ENCODE assay signal across 8 cellular contexts in the genomic region with DNA sequence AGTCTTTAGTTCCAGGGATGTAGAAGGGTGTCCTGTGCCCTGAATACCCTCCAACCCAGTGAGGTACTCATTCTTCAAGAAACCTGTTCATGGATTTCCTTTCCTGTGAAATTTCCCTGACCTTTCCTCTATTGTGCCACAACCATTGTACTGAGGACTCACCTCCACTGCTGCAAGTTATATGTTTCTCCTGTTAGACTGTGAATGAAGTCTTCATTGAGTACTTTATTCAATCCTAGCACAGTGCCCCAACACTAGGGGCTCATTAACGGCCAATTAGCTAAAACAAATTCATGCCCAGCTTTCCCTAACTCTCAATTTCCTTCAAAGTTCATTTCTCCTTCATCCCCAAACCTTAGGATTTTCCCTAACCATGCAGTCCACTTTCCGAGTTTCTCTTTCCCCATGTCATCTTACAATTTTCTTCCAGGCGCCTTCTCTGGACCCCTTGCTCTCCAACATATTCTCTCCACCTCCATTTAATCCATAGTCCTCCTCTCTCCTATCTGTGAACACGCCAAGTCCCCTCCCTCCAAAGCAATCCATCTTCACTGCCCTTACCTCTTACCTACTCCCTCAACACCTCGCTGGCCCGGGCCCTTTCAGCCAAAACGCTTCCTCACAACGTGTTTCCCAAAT. TPM values are rescaled to one million over a fixed set of nuclear protein-coding genes. Genes with fewer than 3 reads are reported as not detected.
DNase-seq lines count a peak whose midpoint lies in the region; ATAC-seq and TF ChIP-seq lines count a peak whose summit lies in the region.

No MANE protein-coding gene starts in this region.

- H3K9me3 ChIP-seq in lower lobe of right lung, result no peaks in the 10 kb centered on the region
- no peaks in the 10 kb centered on the region for H3K9me3 ChIP-seq in aorta (ENCODE audit: control insufficient read depth, low read length)

- H3K27ac ChIP-seq in lower lobe of right lung (peak overlapping the region; percentile 99), aorta (ENCODE audit: low read depth in 1 of 2, low read length in 2 of 2) (no peak overlapping the region)

- TF ChIP-seq CTCF in astrocyte of the cerebellum (IDR thresholded peaks at IDR 0.05; ENCODE audit: low read depth, low read length, missing control alignments) (no peak), lower lobe of right lung (IDR thresholded peaks at IDR 0.05) (no peak)

- peak overlapping the region; percentile 66 for H3K4me3 ChIP-seq in astrocyte of the cerebellum (ENCODE audit: low read depth, low read length)
- H3K4me3 ChIP-seq in lower lobe of right lung, result peak overlapping the region; percentile 99
- H3K4me3 ChIP-seq in aorta (ENCODE audit: low read length in 2 of 2), result peak overlapping the region; percentile 55 to 73

- H3K9me3 Mint-ChIP-seq in stimulated activated naive CD8-positive, alpha-beta T cell treated with anti-CD3 and anti-CD28 coated beads, Interleukin-15, Interleukin-2, amounts not matched to agents 100 ng/mL and 50 ng/mL, for 24 hours, result no peaks in the 10 kb centered on the region

- H3K36me3 ChIP-seq in lower lobe of right lung (peaks cover 15% of the 10 kb centered on the region), aorta (ENCODE audit: control insufficient read depth in 1 of 2, insufficient read depth in 2 of 2, low read length in 1 of 2) (no peaks in the 10 kb centered on the region)

- peaks cover 58% of the 10 kb centered on the region for H3K4me1 ChIP-seq in lower lobe of right lung
- H3K4me1 ChIP-seq in aorta (ENCODE audit: control insufficient read depth in 1 of 2, insufficient read depth in 2 of 2, low read length in 2 of 2), result peaks cover 0 to 5% of the 10 kb centered on the region in 2 donors

- WGBS in aorta, 2 donors, result 2% methylated on average over 8 of the region's 8 CpGs

- H3K4me1 Mint-ChIP-seq in stimulated activated naive CD8-positive, alpha-beta T cell treated with anti-CD3 and anti-CD28 coated beads, Interleukin-15, Interleukin-2, amounts not matched to agents 100 ng/mL and 50 ng/mL, for 24 hours (ENCODE audit: low read depth), result peaks cover 57% of the 10 kb centered on the region

- ATAC-seq in stimulated activated naive CD8-positive, alpha-beta T cell treated with anti-CD3 and anti-CD28 coated beads, Interleukin-15, Interleukin-2, amounts not matched to agents 100 U/mL and 50 U/mL, for 24 hours, result no peak
- no peak for ATAC-seq in lower lobe of right lung
- no peak for ATAC-seq in aorta (ENCODE audit: low FRiP score)

- H3K27me3 ChIP-seq in lower lobe of right lung (ENCODE audit: low read depth), result no peaks in the 10 kb centered on the region
- H3K27me3 ChIP-seq in aorta (ENCODE audit: control insufficient read depth in 1 of 2, insufficient read depth in 2 of 2, low read length in 1 of 2), result no peaks in the 10 kb centered on the region

- H3K27me3 Mint-ChIP-seq in stimulated activated naive CD8-positive, alpha-beta T cell treated with anti-CD3 and anti-CD28 coated beads, Interleukin-15, Interleukin-2, amounts not matched to agents 100 ng/mL and 50 ng/mL, for 24 hours, result no peaks in the 10 kb centered on the region

- H3K4me3 Mint-ChIP-seq in stimulated activated naive CD8-positive, alpha-beta T cell treated with anti-CD3 and anti-CD28 coated beads, Interleukin-15, Interleukin-2, amounts not matched to agents 100 ng/mL and 50 ng/mL, for 24 hours, result peak overlapping the region; percentile 91

- in situ Hi-C loops in astrocyte of the cerebellum (cut with HindIII; ENCODE audit: low sequenced_read_pairs), result no loop called here

- no peak for DNase-seq in stimulated activated naive CD8-positive, alpha-beta T cell treated with anti-CD3 and anti-CD28 coated beads, Interleukin-15, Interleukin-2, amounts not matched to agents 100 U/mL and 50 U/mL, for 24 hours
- DNase-seq in astrocyte of the cerebellum (ENCODE audit: low read depth) (no peak), lower lobe of right lung (no peak), aorta (no peak), NCI-H2081 (lab: John Stamatoyannopoulos, UW) (no peak), NCI-H2107 treated with DMSO at 0.1 percent for 48 hours (lab: John Stamatoyannopoulos, UW; ENCODE audit: unreplicated experiment) (no peak), KG1 (lab: John Stamatoyannopoulos, UW) (no peak)

- H3K36me3 Mint-ChIP-seq in stimulated activated naive CD8-positive, alpha-beta T cell treated with anti-CD3 and anti-CD28 coated beads, Interleukin-15, Interleukin-2, amounts not matched to agents 100 ng/mL and 50 ng/mL, for 24 hours (ENCODE audit: low read depth), result peaks cover 31% of the 10 kb centered on the region

- peak overlapping the region; percentile 57 for H3K27ac Mint-ChIP-seq in stimulated activated naive CD8-positive, alpha-beta T cell treated with anti-CD3 and anti-CD28 coated beads, Interleukin-15, Interleukin-2, amounts not matched to agents 100 ng/mL and 50 ng/mL, for 24 hours

- intact Hi-C loops in lower lobe of right lung (cut with DNase I) (no loop called here), aorta (cut with DNase I) (loop anchor here (2.0 to 10.0 kb wide), 4 partner anchors 65 to 163 kb away; partner anchors contain the start of gene BCAS2 (in 2 of the 2))

RNA-seq across cellular contexts. Expression of gene TRIM33, which starts 1.3 kb away (rescaled TPM):
- total RNA-seq in lower lobe of right lung, result 36.4 TPM
- total RNA-seq in aorta, result 10 to 100 TPM; 39.3 to 42.8 TPM
- 10 to 100 TPM in 1 of 2 donors, 1 to 10 TPM in 1; 5.6 to 21.6 TPM for polyA plus RNA-seq in aorta
